8 cellular contexts compared by ENCODE assay signal in the genomic region with DNA sequence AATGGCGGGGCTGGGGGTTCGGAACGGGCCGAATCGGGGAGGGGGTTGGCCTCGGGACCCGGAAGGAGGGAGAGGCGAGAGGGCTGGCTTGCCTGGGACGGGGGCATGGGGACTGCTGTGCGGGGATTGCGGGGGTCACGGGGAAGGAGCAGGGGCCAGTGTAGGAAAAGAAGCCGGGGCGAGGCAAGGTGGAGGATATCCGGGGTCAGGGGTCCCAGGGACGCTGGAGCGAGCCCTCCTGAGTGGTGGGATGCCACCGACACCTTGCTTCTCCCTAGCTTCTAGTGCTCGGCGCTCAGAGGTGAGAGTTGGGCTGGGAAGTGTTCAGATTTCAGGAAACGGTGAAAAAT. TPM values are rescaled to one million over a fixed set of nuclear protein-coding genes. Genes with fewer than 3 reads are reported as not detected.
DNase-seq lines count a peak whose midpoint lies in the region; ATAC-seq, FAIRE-seq and TF ChIP-seq lines count a peak whose summit lies in the region.

No MANE protein-coding gene starts in this region.

- H3K36me3 ChIP-seq in kidney (ENCODE audit: control insufficient read depth in 1 of 2, insufficient read depth in 2 of 2, low read length in 2 of 2) (no peaks in the 10 kb centered on the region), stomach smooth muscle (ENCODE audit: control insufficient read depth in 2 of 2, insufficient read depth in 2 of 2, low read length in 2 of 2) (no peaks in the 10 kb centered on the region)

- H3K9ac ChIP-seq in kidney (ENCODE audit: low read length in 2 of 2) (peak overlapping the region in 1 of 2 donors; percentile 63), stomach smooth muscle (ENCODE audit: low read length in 2 of 2) (peak overlapping the region in 1 of 2 donors; percentile 27)

- no peak for TF ChIP-seq CTCF in kidney (IDR thresholded peaks at IDR 0.05; ENCODE audit: borderline replicate concordance, extremely low read depth, insufficient read depth)

- peaks cover 17% of the 10 kb centered on the region for H3K4me1 Mint-ChIP-seq in activated T-helper 1 cell treated with anti-CD3 and anti-CD28 coated beads, Interleukin-12 subunit alpha, Interleukin-12 subunit beta, Interleukin-2, Interleukin-4 antibody, amounts not matched to agents 30 ng/mL and 10 ng/mL and 1 ng/mL, durations not matched to agents 14 hours and 24 hours and 36 hours (ENCODE audit: low read depth)

- intact Hi-C loops in activated T-helper 1 cell treated with anti-CD3 and anti-CD28 coated beads, Interleukin-12 subunit alpha, Interleukin-12 subunit beta, Interleukin-2, Interleukin-4 antibody, amounts not matched to agents 30 ng/mL and 10 ng/mL and 1 ng/mL, durations not matched to agents 14 hours and 24 hours and 36 hours (cut with micrococcal nuclease), result loop anchor here (1.0 kb wide), 2 partner anchors 36 to 127 kb away; partner anchors contain the start of genes RPS3 and SERPINH1
- intact Hi-C loops in kidney (cut with DNase I), result no loop called here

- H3K4me3 ChIP-seq in kidney (ENCODE audit: low read length in 2 of 2) (peak overlapping the region; percentile 19 to 38), stomach smooth muscle (ENCODE audit: low read length in 2 of 2) (peak overlapping the region; percentile 64 to 82)

- no peak for FAIRE-seq in kidney (lab: Jason Lieb, UNC)

- peaks cover 11 to 13% of the 10 kb centered on the region in 2 donors for H3K27me3 ChIP-seq in stomach smooth muscle (ENCODE audit: control insufficient read depth in 1 of 2, insufficient read depth in 2 of 2, low read length in 2 of 2)

- peak; percentile 52 for DNase-seq in NCI-H82 (lab: John Stamatoyannopoulos, UW)
- no peak for DNase-seq in NCI-H82 treated with DMSO at 0.1 percent for 48 hours (lab: John Stamatoyannopoulos, UW; ENCODE audit: unreplicated experiment)
- DNase-seq in activated T-helper 1 cell treated with anti-CD3 and anti-CD28 coated beads, Interleukin-12 subunit alpha, Interleukin-12 subunit beta, Interleukin-2, Interleukin-4 antibody, amounts not matched to agents 30 ng/mL and 10 ng/mL and 1 ng/mL, durations not matched to agents 14 hours and 24 hours and 36 hours (ENCODE audit: low spot score), result no peak
- no peak for DNase-seq in kidney
- no peak for DNase-seq in NOMO-1 (lab: John Stamatoyannopoulos, UW; ENCODE audit: unreplicated experiment in 2 of 2)
- DNase-seq in NCI-H2029 treated with DMSO at 0.1 percent for 48 hours (lab: John Stamatoyannopoulos, UW), result no peak

- H3K27ac Mint-ChIP-seq in activated T-helper 1 cell treated with anti-CD3 and anti-CD28 coated beads, Interleukin-12 subunit alpha, Interleukin-12 subunit beta, Interleukin-2, Interleukin-4 antibody, amounts not matched to agents 30 ng/mL and 10 ng/mL and 1 ng/mL, durations not matched to agents 14 hours and 24 hours and 36 hours, result peak overlapping the region; percentile 10

- H3K4me3 Mint-ChIP-seq in activated T-helper 1 cell treated with anti-CD3 and anti-CD28 coated beads, Interleukin-12 subunit alpha, Interleukin-12 subunit beta, Interleukin-2, Interleukin-4 antibody, amounts not matched to agents 30 ng/mL and 10 ng/mL and 1 ng/mL, durations not matched to agents 14 hours and 24 hours and 36 hours, result peak overlapping the region; percentile 81

- ATAC-seq in GM18502 (IDR thresholded peaks at IDR 0.05; ENCODE audit: poor library complexity, unreplicated experiment), result no peak

- no peaks in the 10 kb centered on the region for H3K9me3 Mint-ChIP-seq in activated T-helper 1 cell treated with anti-CD3 and anti-CD28 coated beads, Interleukin-12 subunit alpha, Interleukin-12 subunit beta, Interleukin-2, Interleukin-4 antibody, amounts not matched to agents 30 ng/mL and 10 ng/mL and 1 ng/mL, durations not matched to agents 14 hours and 24 hours and 36 hours

- H3K4me1 ChIP-seq in kidney (ENCODE audit: control insufficient read depth in 1 of 2, insufficient read depth in 1 of 2, low read depth in 1 of 2, low read length in 2 of 2) (peaks cover 0 to 3% of the 10 kb centered on the region in 2 donors), stomach smooth muscle (ENCODE audit: control insufficient read depth, insufficient read depth, low read length) (peaks cover 10% of the 10 kb centered on the region)

- H3K36me3 Mint-ChIP-seq in activated T-helper 1 cell treated with anti-CD3 and anti-CD28 coated beads, Interleukin-12 subunit alpha, Interleukin-12 subunit beta, Interleukin-2, Interleukin-4 antibody, amounts not matched to agents 30 ng/mL and 10 ng/mL and 1 ng/mL, durations not matched to agents 14 hours and 24 hours and 36 hours (ENCODE audit: low read depth), result no peaks in the 10 kb centered on the region

- peaks cover 27% of the 10 kb centered on the region for H3K27me3 Mint-ChIP-seq in activated T-helper 1 cell treated with anti-CD3 and anti-CD28 coated beads, Interleukin-12 subunit alpha, Interleukin-12 subunit beta, Interleukin-2, Interleukin-4 antibody, amounts not matched to agents 30 ng/mL and 10 ng/mL and 1 ng/mL, durations not matched to agents 14 hours and 24 hours and 36 hours (ENCODE audit: insufficient read depth)

- H3K9me3 ChIP-seq in kidney (ENCODE audit: control insufficient read depth in 1 of 2, low read length in 2 of 2) (no peaks in the 10 kb centered on the region), stomach smooth muscle (ENCODE audit: control insufficient read depth in 2 of 2, low read length in 2 of 2) (no peaks in the 10 kb centered on the region)

- H3K27ac ChIP-seq in kidney (ENCODE audit: low read depth in 2 of 2, low read length in 2 of 2) (no peak overlapping the region), stomach smooth muscle (ENCODE audit: low read length) (no peak overlapping the region)

RNA-seq across cellular contexts. Expression of gene GDPD5, which starts 0.4 kb away (rescaled TPM):
- 9.7 and 13.5 TPM in 2 replicates for total RNA-seq in activated T-helper 1 cell treated with anti-CD3 and anti-CD28 coated beads, Interleukin-12 subunit alpha, Interleukin-12 subunit beta, Interleukin-2, Interleukin-4 antibody, amounts not matched to agents 30 ng/mL and 10 ng/mL and 1 ng/mL, durations not matched to agents 14 hours and 24 hours and 36 hours
- total RNA-seq in kidney, result 11.4 TPM
- 3.9 TPM for polyA plus RNA-seq in kidney (ENCODE audit: insufficient read depth, low read depth, low replicate concordance)

RNA-seq across cellular contexts. Expression of gene SERPINH1, which starts 35.9 kb away (rescaled TPM):
- 24.1 and 25.3 TPM in 2 replicates for total RNA-seq in activated T-helper 1 cell treated with anti-CD3 and anti-CD28 coated beads, Interleukin-12 subunit alpha, Interleukin-12 subunit beta, Interleukin-2, Interleukin-4 antibody, amounts not matched to agents 30 ng/mL and 10 ng/mL and 1 ng/mL, durations not matched to agents 14 hours and 24 hours and 36 hours
- 104 TPM for total RNA-seq in kidney
- 81.1 TPM for polyA plus RNA-seq in kidney (ENCODE audit: insufficient read depth, low read depth, low replicate concordance)
